11 cellular contexts compared by ENCODE assay signal in genomic region chr2:100903534-100904258, GRCh38.
A peak's percentile ranks its signal among the peaks of the same experiment; 100 is the strongest.
DNase-seq lines count a peak whose midpoint lies in the region; ATAC-seq, FAIRE-seq and TF ChIP-seq lines count a peak whose summit lies in the region.
"Had no signal": no experiment of that assay in that cellular context is flagged by ENCODE, and none has a peak within 500 bp of the region (broad histone marks: within the 10 kb centered on the region; RNA-seq: fewer than 3 reads in every experiment).

No MANE protein-coding gene starts in this region.

- H3K36me3 ChIP-seq in K562 (ENCODE audit: control insufficient read depth, insufficient read depth, low read length) (no peaks in the 10 kb centered on the region), mesenchymal stem cell (ENCODE audit: control insufficient read depth in 1 of 2, insufficient read depth in 2 of 2, low read depth in 1 of 2, low read length in 2 of 2) (peaks cover 0 to 4% of the 10 kb centered on the region in 2 experiments)
- H3K36me3 ChIP-seq in effector memory CD4-positive, alpha-beta T cell (ENCODE audit: control insufficient read depth, insufficient read depth, low read length): no peaks in the 10 kb centered on the region

- TF ChIP-seq EP300 in K562 (IDR thresholded peaks at IDR 0.05; ENCODE audit: low read length): no peak

- H2BK5ac ChIP-seq in mesenchymal stem cell (ENCODE audit: low read depth, low read length, poor library complexity, severe bottlenecking): peak overlapping the region; percentile 53

- H2BK12ac ChIP-seq in mesenchymal stem cell (ENCODE audit: low read length in 2 of 2): peak overlapping the region; percentile 94 to 100

- H3K4me1 ChIP-seq in K562 (replicated peaks in 1 of 2; ENCODE audit: control insufficient read depth in 2 of 2, insufficient read depth in 2 of 2, low read length in 2 of 2) (no peaks in the 10 kb centered on the region), mesenchymal stem cell (ENCODE audit: control insufficient read depth, insufficient read depth, low read depth, low read length) (peaks cover 15% of the 10 kb centered on the region)
- no peaks in the 10 kb centered on the region for H3K4me1 ChIP-seq in effector memory CD4-positive, alpha-beta T cell (ENCODE audit: control insufficient read depth, insufficient read depth, low read length, poor library complexity, severe bottlenecking)

- TF ChIP-seq CTCF in AG04450 (IDR thresholded peaks at IDR 0.05; ENCODE audit: low read depth, low read length): no peak
- no peak for TF ChIP-seq CTCF in K562 (IDR thresholded peaks at IDR 0.05 in 2 of 3, conservative IDR thresholded peaks at IDR 0.05 in 1 of 3; ENCODE audit: insufficient read depth in 2 of 3, low read depth in 1 of 3, low read length in 3 of 3)

- peak overlapping the region in 1 of 2 experiments; percentile 98 for H3K14ac ChIP-seq in mesenchymal stem cell (ENCODE audit: low read length in 2 of 2)

- H4K91ac ChIP-seq in mesenchymal stem cell (ENCODE audit: low read length): peak overlapping the region; percentile 98

- no peak for FAIRE-seq in K562 (lab: Jason Lieb, UNC)

- H4K20me1 ChIP-seq in K562 (replicated peaks; ENCODE audit: control insufficient read depth, insufficient read depth, low read length): no peaks in the 10 kb centered on the region

- H3K27ac ChIP-seq in AG04450 (ENCODE audit: low read depth, low read length) (peak overlapping the region; percentile 88), K562 (ENCODE audit: extremely low read depth, low read depth, low read length) (no peak overlapping the region), mesenchymal stem cell (ENCODE audit: low read length, poor library complexity, severe bottlenecking) (peak overlapping the region; percentile 69)
- H3K27ac ChIP-seq in effector memory CD4-positive, alpha-beta T cell (ENCODE audit: insufficient read depth, low read length, poor library complexity, severe bottlenecking): no peak overlapping the region

- H3K4me3 ChIP-seq in AG04450 (ENCODE audit: low read depth, low read length): no peak overlapping the region
- H3K4me3 ChIP-seq in K562: no peak overlapping the region
- H3K4me3 ChIP-seq in mesenchymal stem cell (ENCODE audit: insufficient read depth in 1 of 2, low read depth in 1 of 2, low read length in 2 of 2): peak overlapping the region in 1 of 2 experiments; percentile 12
- no peak overlapping the region for H3K4me3 ChIP-seq in effector memory CD4-positive, alpha-beta T cell (ENCODE audit: insufficient read depth, low read depth, low read length, poor library complexity, severe bottlenecking)
- H3K4me3 ChIP-seq: skin epidermis had no signal

- peak overlapping the region; percentile 63 for H2AK5ac ChIP-seq in mesenchymal stem cell (ENCODE audit: low read length, severe bottlenecking)

- peak overlapping the region; percentile 82 for H2BK120ac ChIP-seq in mesenchymal stem cell (ENCODE audit: low read depth, low read length)

- no peak for TF ChIP-seq POLR2A in K562 (conservative IDR thresholded peaks at IDR 0.05)

- in situ Hi-C loops in K562 (cut with MboI): no loop called here

- POLR2A ChIA-PET in AG04450 (lab: Yijun Ruan, JAX) (interaction anchor here (1.2 to 1.4 kb wide), 4 partner anchors 12 to 146 kb away, joined by 3 to 7 read pairs (median 4); no protein-coding TSS in a partner anchor), K562 (lab: Yijun Ruan, JAX) (interaction anchor here (1.0 to 2.3 kb wide), 2 partner anchors 10 to 11 kb away, joined by 3 to 6 read pairs; no protein-coding TSS in a partner anchor)

- H3K9me3 ChIP-seq in AG04450 (ENCODE audit: control insufficient read depth, insufficient read depth, low read length): no peaks in the 10 kb centered on the region
- H3K9me3 ChIP-seq in K562 (replicated peaks; ENCODE audit: control insufficient read depth, insufficient read depth, low read depth, low read length): no peaks in the 10 kb centered on the region
- peaks cover 17% of the 10 kb centered on the region for H3K9me3 ChIP-seq in mesenchymal stem cell (ENCODE audit: control insufficient read depth, low read length)
- no peaks in the 10 kb centered on the region for H3K9me3 ChIP-seq in effector memory CD4-positive, alpha-beta T cell (ENCODE audit: control insufficient read depth, low read length)

- ATAC-seq in K562: no peak

- H3K9ac ChIP-seq in K562 (ENCODE audit: insufficient read depth in 1 of 2, low read depth in 2 of 2, low read length in 2 of 2) (peak overlapping the region in 1 of 2 experiments; percentile 7; a peak in 1 of 4 replicates), mesenchymal stem cell (ENCODE audit: low read length) (peak overlapping the region; percentile 48)

- DNase-seq in AG04450 (ENCODE audit: low read depth, low spot score): no peak
- peak; percentile 33 for DNase-seq in HS-5 (ENCODE audit: low read depth)
- DNase-seq in K562 (ENCODE audit: extremely low read depth in 1 of 4, low spot score in 3 of 4): no peak
- peak; percentile 76 for DNase-seq in mesenchymal stem cell
- DNase-seq in activated CD4-positive, alpha-beta T cell treated with anti-CD3 and anti-CD28 coated beads for 4 hours: no peak
- DNase-seq in stimulated activated CD4-positive, alpha-beta T cell treated with anti-CD3 and anti-CD28 coated beads, Interleukin-2, amount 100 ng/mL, for 48 hours: no peak
- no peak for DNase-seq in activated CD4-positive, alpha-beta T cell treated with anti-CD3 and anti-CD28 coated beads, Interleukin-2, amount 50 U/mL, for 1 hour
- no peak for DNase-seq in effector memory CD4-positive, alpha-beta T cell
- DNase-seq: naive B cell, NCI-H2081 treated with DMSO at 0.1 percent for 48 hours had no signal

- peak overlapping the region in 1 of 2 experiments; percentile 41 for H3K23ac ChIP-seq in mesenchymal stem cell (ENCODE audit: low read length in 2 of 2)

- CTCF ChIA-PET in AG04450 (lab: Charles Lee): interaction anchor here (1.3 to 2.1 kb wide), 2 partner anchors 82 to 173 kb away, joined by 3 to 7 read pairs; no protein-coding TSS in a partner anchor
- CTCF ChIA-PET in K562 (lab: Yijun Ruan, JAX; ENCODE audit: low intra/inter-chr PET ratio): no interaction called here

- intact Hi-C loops in K562 (cut with micrococcal nuclease): no loop called here

- no peak overlapping the region for H2AFZ ChIP-seq in K562 (ENCODE audit: low read depth, low read length)
- H2AFZ ChIP-seq in mesenchymal stem cell (ENCODE audit: low read depth, low read length): no peak overlapping the region

- H2BK15ac ChIP-seq in mesenchymal stem cell (ENCODE audit: low read depth, poor library complexity, severe bottlenecking): peak overlapping the region; percentile 77

- WGBS in K562 (ENCODE audit: insufficient coverage, low coverage, missing lambda C conversion rate): 12% methylated on average over 17 of the region's 17 CpGs
- 40% methylated on average over 15 of the region's 17 CpGs for WGBS in mesenchymal stem cell

- no TSS peak for BruUV-seq in K562 (replicated peaks; lab: Mats Ljungman, UMichigan)

- no peaks in the 10 kb centered on the region for H3K9me1 ChIP-seq in K562 (ENCODE audit: control insufficient read depth, insufficient read depth, low read length)

- peak overlapping the region; percentile 86 to 89 for H3K4ac ChIP-seq in mesenchymal stem cell (ENCODE audit: low read depth in 1 of 2, low read length in 2 of 2)

- H3K18ac ChIP-seq in mesenchymal stem cell (ENCODE audit: low read depth in 1 of 2, low read length in 2 of 2): peak overlapping the region; percentile 93 to 99

- H3K27me3 ChIP-seq in AG04450 (ENCODE audit: control insufficient read depth, insufficient read depth, low read length) (no peaks in the 10 kb centered on the region), K562 (ENCODE audit: control insufficient read depth in 2 of 2, insufficient read depth in 2 of 2, low read length in 2 of 2) (peaks cover 17 to 62% of the 10 kb centered on the region in 2 experiments), mesenchymal stem cell (ENCODE audit: control insufficient read depth in 1 of 2, insufficient read depth in 1 of 2, low read length in 2 of 2) (no peaks in the 10 kb centered on the region)
- H3K27me3 ChIP-seq in effector memory CD4-positive, alpha-beta T cell (replicated peaks; ENCODE audit: control insufficient read depth, insufficient read depth, low read length, poor library complexity, severe bottlenecking): no peaks in the 10 kb centered on the region

- no peaks in the 10 kb centered on the region for H3K79me1 ChIP-seq in mesenchymal stem cell (replicated peaks; ENCODE audit: low read length, poor library complexity, severe bottlenecking)

- H3K79me2 ChIP-seq in K562 (ENCODE audit: control insufficient read depth, insufficient read depth, low read length): no peaks in the 10 kb centered on the region

- TF ChIP-seq RAD21 in K562 (CRISPR knock-in tag; conservative IDR thresholded peaks at IDR 0.05 in 1 of 2, IDR thresholded peaks at IDR 0.05 in 1 of 2): no peak

- H3K4me2 ChIP-seq in K562 (ENCODE audit: insufficient read depth, low read length) (no peak overlapping the region), mesenchymal stem cell (ENCODE audit: low read length, poor library complexity, severe bottlenecking) (no peak overlapping the region)

- H4K8ac ChIP-seq in mesenchymal stem cell (ENCODE audit: low read length): peak overlapping the region; percentile 86

TF ChIP-seq in K562, 482 proteins besides CTCF, POLR2A, EP300 and RAD21:
- TF ChIP-seq TCF7 (IDR thresholded peaks at IDR 0.05; ENCODE audit: borderline replicate concordance) (no peak), CEBPG (CRISPR knock-in tag; IDR thresholded peaks at IDR 0.05) (no peak), CEBPG (tag; conservative IDR thresholded peaks at IDR 0.05 in 1 of 2, IDR thresholded peaks at IDR 0.05 in 1 of 2) (peak; percentile 48 to 74; a peak in 2 of 4 replicates), CEBPB (tag; IDR thresholded peaks at IDR 0.05) (peak; percentile 56; the same call in 1 of the 2 replicates)
TF ChIP-seq in K562: peak in this region for 2.

Comparison
In these comparisons a context has a peak if more than half of its experiments do, and no peak if none do; other contexts are left out.
1. DNase-seq: peak in HS-5 (single experiment) and mesenchymal stem cell (single experiment); none in AG04450 (single experiment), K562 (0 of 4), activated CD4-positive, alpha-beta T cell treated with anti-CD3 and anti-CD28 coated beads for 4 hours (0 of 2), stimulated activated CD4-positive, alpha-beta T cell treated with anti-CD3 and anti-CD28 coated beads, Interleukin-2, amount 100 ng/mL, for 48 hours (0 of 2), activated CD4-positive, alpha-beta T cell treated with anti-CD3 and anti-CD28 coated beads, Interleukin-2, amount 50 U/mL, for 1 hour (single experiment) and effector memory CD4-positive, alpha-beta T cell (0 of 3).
2. H3K27ac ChIP-seq: peak in AG04450 (single experiment) and mesenchymal stem cell (single experiment); none in K562 (single experiment) and effector memory CD4-positive, alpha-beta T cell (single experiment).